Comparison of ENCODE assay signal across 9 cellular contexts in the genomic region with DNA sequence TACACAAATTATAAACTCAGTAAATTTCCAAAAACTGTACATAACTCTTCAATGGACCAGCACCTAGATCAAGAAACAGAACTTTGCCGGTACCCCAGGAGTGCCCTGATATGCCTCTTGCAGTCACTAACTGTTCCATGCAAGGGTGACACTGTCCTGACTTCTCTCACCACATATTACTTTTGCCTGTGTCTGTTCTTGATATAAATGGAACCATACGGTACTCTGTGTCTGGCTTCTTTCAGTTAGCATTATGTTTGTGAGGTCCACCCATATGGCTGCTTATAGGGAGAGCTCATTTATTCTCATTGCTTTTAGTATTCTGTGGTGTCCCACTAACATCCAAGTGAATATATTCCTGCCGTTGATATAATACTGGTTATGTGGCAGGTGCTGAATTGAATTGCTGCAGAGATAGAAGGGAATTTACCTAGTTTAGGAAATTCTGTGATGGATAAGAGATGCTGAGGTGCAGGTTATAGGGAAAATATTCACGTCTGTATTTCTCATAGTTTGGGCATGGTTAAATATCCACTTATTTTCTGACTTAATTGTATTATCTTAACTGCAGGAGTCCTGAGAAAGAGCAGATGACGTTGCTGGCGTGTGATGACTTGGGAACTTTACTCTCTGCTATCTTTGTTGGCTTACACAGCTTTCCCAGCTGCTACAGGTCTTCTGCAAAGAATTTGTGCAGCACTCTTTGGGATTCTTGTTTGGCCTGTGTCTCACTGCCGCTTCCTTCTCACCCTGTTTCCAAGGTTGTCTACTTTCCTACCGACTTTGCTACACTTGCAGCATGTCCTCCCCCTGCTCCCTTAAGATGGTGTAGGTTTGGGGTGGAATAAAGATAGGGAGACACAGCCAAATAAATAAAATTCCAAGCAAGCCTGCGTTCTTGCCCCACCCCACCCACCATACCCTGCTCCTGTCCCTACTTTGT.
A peak's percentile ranks its signal among the peaks of the same experiment; 100 is the strongest.
DNase-seq lines count a peak whose midpoint lies in the region; ATAC-seq and TF ChIP-seq lines count a peak whose summit lies in the region.
"Had no signal": no experiment of that assay in that cellular context is flagged by ENCODE, and none has a peak within 500 bp of the region (broad histone marks: within the 10 kb centered on the region; RNA-seq: fewer than 3 reads in every experiment).

No MANE protein-coding gene starts in this region.

- H3K36me3 ChIP-seq in breast epithelium (no peaks in the 10 kb centered on the region), right lobe of liver (no peaks in the 10 kb centered on the region)

- H3K4me1 ChIP-seq in breast epithelium, result peaks cover 0 to 5% of the 10 kb centered on the region in 2 donors
- peaks cover 0 to 49% (median 18%) of the 10 kb centered on the region in 4 donors for H3K4me1 ChIP-seq in right lobe of liver

- H3K4me3 ChIP-seq in AG04450 (ENCODE audit: low read depth, low read length) (no peak overlapping the region), breast epithelium (no peak overlapping the region), right lobe of liver (no peak overlapping the region)

- no peak for TF ChIP-seq POLR2A in breast epithelium (IDR thresholded peaks at IDR 0.05)
- TF ChIP-seq POLR2A in right lobe of liver (IDR thresholded peaks at IDR 0.05), result no peak

- 35% methylated on average over 9 of the region's 9 CpGs for WGBS in right lobe of liver (ENCODE audit: insufficient coverage, low coverage, low lambda C conversion rate, missing lambda C conversion rate)

- TF ChIP-seq CTCF in AG04450 (IDR thresholded peaks at IDR 0.05; ENCODE audit: low read depth, low read length) (no peak), breast epithelium (IDR thresholded peaks at IDR 0.05) (no peak), right lobe of liver (IDR thresholded peaks at IDR 0.05) (no peak)

- H3K27me3 ChIP-seq in AG04450 (ENCODE audit: control insufficient read depth, insufficient read depth, low read length) (no peaks in the 10 kb centered on the region), breast epithelium (no peaks in the 10 kb centered on the region), right lobe of liver (no peaks in the 10 kb centered on the region)

- H3K9me3 ChIP-seq in AG04450 (ENCODE audit: control insufficient read depth, insufficient read depth, low read length) (no peaks in the 10 kb centered on the region), breast epithelium (no peaks in the 10 kb centered on the region), right lobe of liver (no peaks in the 10 kb centered on the region)

- no peak for DNase-seq in AG04450 (ENCODE audit: low read depth, low spot score)
- DNase-seq in M059J (ENCODE audit: low read depth), result peak; percentile 58
- DNase-seq in breast epithelium (ENCODE audit: low spot score in 2 of 2), result no peak
- DNase-seq in right lobe of liver, result peak in 1 of 3 donors; percentile 61
- DNase-seq in activated CD4-positive, alpha-beta T cell treated with anti-CD3 and anti-CD28 coated beads for 1 hour, result no peak
- DNase-seq in activated gamma-delta T cell (lab: John Stamatoyannopoulos, UW), result no peak
- DNase-seq: DMS53 had no signal

- H3K27ac ChIP-seq in AG04450 (ENCODE audit: low read depth, low read length), result peak overlapping the region; percentile 47
- H3K27ac ChIP-seq in breast epithelium, result peak overlapping the region; percentile 17 to 73
- peak overlapping the region in 1 of 3 donors; percentile 37 for H3K27ac ChIP-seq in right lobe of liver

- CTCF ChIA-PET in AG04450 (lab: Charles Lee), result interaction anchor here (0.6 to 1.1 kb wide), 2 partner anchors 13 to 27 kb away, joined by 3 read pairs; no protein-coding TSS in a partner anchor

- intact Hi-C loops in breast epithelium (cut with DNase I; ENCODE audit: low total_unique reads) (no loop called here), right lobe of liver (cut with DNase I) (no loop called here)

- POLR2A ChIA-PET in AG04450 (lab: Yijun Ruan, JAX), result no interaction called here

- ATAC-seq in right lobe of liver (peak in 3 of 4 donors; percentile 21 to 53 (median 43)), GM19455 (IDR thresholded peaks at IDR 0.05; ENCODE audit: unreplicated experiment) (no peak), GM21723 (IDR thresholded peaks at IDR 0.05; ENCODE audit: unreplicated experiment) (no peak)

Comparison
In these comparisons a context has a peak if more than half of its experiments do, and no peak if none do; other contexts are left out.
1. ATAC-seq: peak in right lobe of liver (3 of 4); none in GM19455 (single experiment) and GM21723 (single experiment).